ENCODE assay signal across 21 cellular contexts in the genomic region with DNA sequence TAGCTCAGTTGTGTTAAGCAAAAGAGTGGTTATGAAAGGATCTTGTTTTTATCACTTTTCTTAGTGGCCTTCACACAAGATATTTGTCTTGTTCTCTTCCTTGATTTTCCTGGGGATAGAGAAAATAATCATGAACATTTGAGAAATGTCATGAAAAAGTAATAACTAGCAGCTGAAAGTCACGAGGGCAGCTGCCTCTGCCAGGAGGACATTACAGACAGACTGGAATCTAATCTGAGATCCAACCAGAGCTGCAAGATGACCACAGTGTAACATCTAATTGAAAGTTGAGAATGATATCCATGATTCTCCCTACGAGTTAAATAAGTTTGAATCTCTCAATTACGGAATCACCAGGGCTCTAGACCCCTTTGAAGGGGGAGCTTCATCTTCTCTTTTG.
"Had no signal": no experiment of that assay in that cellular context is flagged by ENCODE, and none has a peak within 500 bp of the region (broad histone marks: within the 10 kb centered on the region; RNA-seq: fewer than 3 reads in every experiment).

No MANE protein-coding gene starts in this region.

- H3K9me3 ChIP-seq: mucosa of descending colon, pancreas, prostate gland, upper lobe of left lung, vagina had no signal

- H3K4me1 ChIP-seq: foreskin keratinocyte, pancreas, prostate gland, upper lobe of left lung had no signal

- H3K36me3 Mint-ChIP-seq: brain had no signal

- H3K27ac ChIP-seq: foreskin keratinocyte, pancreas, prostate gland, upper lobe of left lung had no signal

- H3K27me3 Mint-ChIP-seq: activated naive CD8-positive, alpha-beta T cell; stimulated activated naive CD8-positive, alpha-beta T cell treated with anti-CD3 and anti-CD28 coated beads, Interleukin-15, Interleukin-2, amounts not matched to agents 100 ng/mL and 50 ng/mL, for 24 hours had no signal

- H3K9me3 Mint-ChIP-seq: activated T-cell treated with anti-CD3 and anti-CD28 coated beads, Interleukin-2, amount 50 U/mL, for 72 hours; brain; stimulated activated naive CD8-positive, alpha-beta T cell treated with anti-CD3 and anti-CD28 coated beads, Interleukin-15, Interleukin-2, amounts not matched to agents 100 ng/mL and 50 ng/mL, for 24 hours had no signal

- H3K36me3 ChIP-seq: prostate gland, vagina had no signal

- DNase-seq: activated CD4-positive, alpha-beta T cell treated with anti-CD3 and anti-CD28 coated beads for 4 hours; activated CD4-positive, alpha-beta T cell treated with anti-CD3 and anti-CD28 coated beads, Interleukin-2, amount 50 U/mL, for 4 hours; activated naive CD4-positive, alpha-beta T cell; activated T-cell treated with anti-CD3 and anti-CD28 coated beads for 4 hours; activated T-cell treated with anti-CD3 and anti-CD28 coated beads, Interleukin-2, amount 50 U/mL, for 72 hours; central memory CD4-positive, alpha-beta T cell; dermis blood vessel endothelial cell; effector CD8-positive, alpha-beta T cell; erythroblast; foreskin keratinocyte; left ventricle myocardium superior; mucosa of descending colon; pancreas; stimulated activated CD4-positive, alpha-beta T cell treated with anti-CD3 and anti-CD28 coated beads, Interleukin-2, amount 100 ng/mL, for 48 hours; substantia nigra; upper lobe of left lung had no signal

- H3K4me3 Mint-ChIP-seq: activated naive CD8-positive, alpha-beta T cell; activated T-cell treated with anti-CD3 and anti-CD28 coated beads, Interleukin-2, amount 50 U/mL, for 72 hours; brain; stimulated activated naive CD8-positive, alpha-beta T cell treated with anti-CD3 and anti-CD28 coated beads, Interleukin-15, Interleukin-2, amounts not matched to agents 100 ng/mL and 50 ng/mL, for 24 hours had no signal

- ATAC-seq: activated T-cell treated with anti-CD3 and anti-CD28 coated beads, Interleukin-2, amount 50 U/mL, for 72 hours; foreskin keratinocyte; left ventricle myocardium superior; mucosa of descending colon; pancreas had no signal

- H3K4me3 ChIP-seq: mucosa of descending colon, pancreas, prostate gland, upper lobe of left lung, vagina had no signal

- H3K27ac Mint-ChIP-seq: activated naive CD8-positive, alpha-beta T cell; activated T-cell treated with anti-CD3 and anti-CD28 coated beads, Interleukin-2, amount 50 U/mL, for 72 hours; stimulated activated naive CD8-positive, alpha-beta T cell treated with anti-CD3 and anti-CD28 coated beads, Interleukin-15, Interleukin-2, amounts not matched to agents 100 ng/mL and 50 ng/mL, for 24 hours had no signal

- H3K27me3 ChIP-seq: foreskin keratinocyte, pancreas, upper lobe of left lung, vagina had no signal
